ENCODE assay signal across 7 cellular contexts in genomic region chr11:82971531-82971946, GRCh38.
DNase-seq lines count a peak whose midpoint lies in the region; ATAC-seq, FAIRE-seq and TF ChIP-seq lines count a peak whose summit lies in the region.
"Not testable (repeated sequence)": the region's sequence is repeated elsewhere in the genome, so short reads cannot be mapped to it uniquely, and the experiment has no call there.

No MANE protein-coding gene starts in this region.

- POLR2A ChIA-PET in WTC11 (lab: Charles Lee), result not testable (repeated sequence)

- peak; percentile 31 for ATAC-seq in GM21515 (IDR thresholded peaks at IDR 0.05; ENCODE audit: unreplicated experiment)
- peak; percentile 22 for ATAC-seq in HG03565 (IDR thresholded peaks at IDR 0.05; ENCODE audit: unreplicated experiment)
- not testable (repeated sequence) for ATAC-seq in WTC11
- ATAC-seq in activated T-cell treated with anti-CD3 and anti-CD28 coated beads, Interleukin-2, amount 50 U/mL, for 4 hours, result peak; percentile 55 to 69
- peak; percentile 66 for ATAC-seq in central memory CD8-positive, alpha-beta T cell (replicated peaks; ENCODE audit: extremely low read depth, poor library complexity, severe bottlenecking)

- not testable (repeated sequence) for H3K27me3 Mint-ChIP-seq in WTC11 (ENCODE audit: low read depth); activated T-cell treated with anti-CD3 and anti-CD28 coated beads, Interleukin-2, amount 50 U/mL, for 4 hours (ENCODE audit: low read depth); central memory CD8-positive, alpha-beta T cell

- not testable (repeated sequence) for H3K36me3 Mint-ChIP-seq in WTC11; activated T-cell treated with anti-CD3 and anti-CD28 coated beads, Interleukin-2, amount 50 U/mL, for 4 hours (ENCODE audit: insufficient read depth); central memory CD8-positive, alpha-beta T cell (ENCODE audit: insufficient read depth)

- H3K27ac Mint-ChIP-seq in WTC11, result not testable (repeated sequence)
- H3K27ac Mint-ChIP-seq in central memory CD8-positive, alpha-beta T cell (ENCODE audit: low read depth), result peak overlapping the region; percentile 79

- CTCF ChIA-PET in WTC11 (lab: Charles Lee), result not testable (repeated sequence)

- not testable (repeated sequence) for H3K9me3 Mint-ChIP-seq in WTC11; activated T-cell treated with anti-CD3 and anti-CD28 coated beads, Interleukin-2, amount 50 U/mL, for 4 hours; central memory CD8-positive, alpha-beta T cell

- FAIRE-seq in GM18507 (lab: Jason Lieb, UNC), result peak; percentile 76

- not testable (repeated sequence) for DNase-seq in GM18507 (ENCODE audit: extremely low spot score, insufficient read length, low read depth); WTC11 (ENCODE audit: low spot score)
- peak; percentile 24 for DNase-seq in activated T-cell treated with anti-CD3 and anti-CD28 coated beads, Interleukin-2, amount 50 U/mL, for 4 hours
- DNase-seq in central memory CD8-positive, alpha-beta T cell (ENCODE audit: low spot score in 2 of 2), result peak in 1 of 2 donors; percentile 35
- DNase-seq in stimulated activated CD4-positive, alpha-beta T cell treated with anti-CD3 and anti-CD28 coated beads, Interleukin-15, amount 100 ng/mL, for 24 hours, result peak; percentile 59

- not testable (repeated sequence) for TF ChIP-seq CTCF in WTC11 (IDR thresholded peaks at IDR 0.05)

- H3K4me3 Mint-ChIP-seq in WTC11, result not testable (repeated sequence)
- H3K4me3 Mint-ChIP-seq in activated T-cell treated with anti-CD3 and anti-CD28 coated beads, Interleukin-2, amount 50 U/mL, for 4 hours, result peak overlapping the region; percentile 72
- peak overlapping the region; percentile 78 for H3K4me3 Mint-ChIP-seq in central memory CD8-positive, alpha-beta T cell

- not testable (repeated sequence) for H3K4me1 Mint-ChIP-seq in WTC11
- H3K4me1 Mint-ChIP-seq in activated T-cell treated with anti-CD3 and anti-CD28 coated beads, Interleukin-2, amount 50 U/mL, for 4 hours (ENCODE audit: low read depth), result peaks cover 41% of the 10 kb centered on the region
- H3K4me1 Mint-ChIP-seq in central memory CD8-positive, alpha-beta T cell, result peaks cover 20% of the 10 kb centered on the region

TF ChIP-seq in WTC11, 78 proteins besides CTCF, POLR2A, EP300 and RAD21:
- TF ChIP-seq NFYB (CRISPR knock-in tag; conservative IDR thresholded peaks at IDR 0.05; ENCODE audit: low read depth), result peak; percentile 52
TF ChIP-seq in WTC11: peak in this region for 1; not testable (repeated sequence) for 77.
